ENCODE assay signal across 8 cellular contexts in genomic region chr3:184289426-184289938, GRCh38. TPM values are rescaled to one million over a fixed set of nuclear protein-coding genes. Genes with fewer than 3 reads are reported as not detected.
DNase-seq lines count a peak whose midpoint lies in the region; ATAC-seq and TF ChIP-seq lines count a peak whose summit lies in the region.

No MANE protein-coding gene starts in this region.

- WGBS in lower leg skin, 2 donors, result 6 to 11% methylated on average over 10 of the region's 10 CpGs

- H3K27ac ChIP-seq in SJSA1, result no peak overlapping the region
- no peak overlapping the region for H3K27ac ChIP-seq in cardiac muscle cell
- no peak overlapping the region for H3K27ac ChIP-seq in gastrocnemius medialis

- H3K4me1 Mint-ChIP-seq in activated naive CD4-positive, alpha-beta T cell treated with anti-CD3 and anti-CD28 coated beads, Interleukin-2, amount 10 ng/mL, durations not matched to agents 7 days and 5 days, result peaks cover 2% of the 10 kb centered on the region

- H3K9me3 ChIP-seq in SJSA1 (replicated peaks), result no peaks in the 10 kb centered on the region
- no peaks in the 10 kb centered on the region for H3K9me3 ChIP-seq in cardiac muscle cell (ENCODE audit: low read depth)
- no peaks in the 10 kb centered on the region for H3K9me3 ChIP-seq in gastrocnemius medialis

- H3K36me3 ChIP-seq in SJSA1 (no peaks in the 10 kb centered on the region), cardiac muscle cell (no peaks in the 10 kb centered on the region), gastrocnemius medialis (no peaks in the 10 kb centered on the region)

- H3K27me3 ChIP-seq in SJSA1 (replicated peaks) (0 out of 2 replicates have a peak, but pooled peaks cover 3% of the 10 kb centered on the region), cardiac muscle cell (peaks cover 29% of the 10 kb centered on the region), gastrocnemius medialis (no peaks in the 10 kb centered on the region)

- peak; percentile 71 for TF ChIP-seq CTCF in cardiac muscle cell (IDR thresholded peaks at IDR 0.05; ENCODE audit: low read depth, low read length)
- peak; percentile 26 to 59 (median 49) for TF ChIP-seq CTCF in gastrocnemius medialis (IDR thresholded peaks at IDR 0.05 in 4 of 5, conservative IDR thresholded peaks at IDR 0.05 in 1 of 5)
- no peak for TF ChIP-seq CTCF in lower leg skin (IDR thresholded peaks at IDR 0.05)

- H3K4me1 ChIP-seq in SJSA1 (replicated peaks) (no peaks in the 10 kb centered on the region), cardiac muscle cell (ENCODE audit: low read depth) (no peaks in the 10 kb centered on the region), gastrocnemius medialis (no peaks in the 10 kb centered on the region)

- peak; percentile 76 for DNase-seq in GM03348 (ENCODE audit: low spot score)
- DNase-seq in MV-4-11 (lab: John Stamatoyannopoulos, UW), result peak; percentile 33
- DNase-seq in SJSA1 (ENCODE audit: low read depth in 1 of 2, low spot score in 2 of 2), result peak; percentile 30 to 58
- peak; percentile 81 for DNase-seq in activated naive CD4-positive, alpha-beta T cell treated with anti-CD3 and anti-CD28 coated beads, Interleukin-2, amount 10 ng/mL, durations not matched to agents 7 days and 5 days
- DNase-seq in cardiac muscle cell (ENCODE audit: low read depth in 1 of 2, low spot score in 1 of 2), result peak; percentile 53 to 65
- peak in 1 of 2 donors; percentile 28 for DNase-seq in gastrocnemius medialis
- DNase-seq in lower leg skin (ENCODE audit: low spot score in 2 of 2), result no peak
- no peak for DNase-seq in posterior vena cava (ENCODE audit: low spot score)

- H3K4me3 Mint-ChIP-seq in activated naive CD4-positive, alpha-beta T cell treated with anti-CD3 and anti-CD28 coated beads, Interleukin-2, amount 10 ng/mL, durations not matched to agents 7 days and 5 days, result no peak overlapping the region

- H3K27me3 Mint-ChIP-seq in activated naive CD4-positive, alpha-beta T cell treated with anti-CD3 and anti-CD28 coated beads, Interleukin-2, amount 10 ng/mL, durations not matched to agents 7 days and 5 days, result peaks cover 54% of the 10 kb centered on the region

- H3K36me3 Mint-ChIP-seq in activated naive CD4-positive, alpha-beta T cell treated with anti-CD3 and anti-CD28 coated beads, Interleukin-2, amount 10 ng/mL, durations not matched to agents 7 days and 5 days, result no peaks in the 10 kb centered on the region

- H3K27ac Mint-ChIP-seq in activated naive CD4-positive, alpha-beta T cell treated with anti-CD3 and anti-CD28 coated beads, Interleukin-2, amount 10 ng/mL, durations not matched to agents 7 days and 5 days, result no peak overlapping the region

- CTCF ChIA-PET in activated naive CD4-positive, alpha-beta T cell treated with anti-CD3 and anti-CD28 coated beads, Interleukin-2, amount 10 ng/mL, durations not matched to agents 7 days and 5 days (lab: Charles Lee), result interaction anchor here (0.6 to 4.4 kb wide), 12 partner anchors 10 to 405 kb away, joined by 3 to 43 read pairs (median 3); partner anchors contain the start of genes AP2M1 and PARL

- intact Hi-C loops in gastrocnemius medialis (cut with DNase I; ENCODE audit: low total_unique reads), result loop anchor here (5.0 kb wide), 1 partner anchor 62 kb away; the partner anchor contains the start of gene VWA5B2
- intact Hi-C loops in lower leg skin (cut with DNase I; ENCODE audit: low total_unique reads), result no loop called here
- intact Hi-C loops in posterior vena cava (cut with DNase I), result no loop called here

- in situ Hi-C loops in gastrocnemius medialis (cut with MboI; ENCODE audit: low sequenced_read_pairs in 4 of 4), result loop anchor here in 1 of 4 donors (25.0 kb wide), 1 partner anchor 402 kb away; the partner anchor contains the start of gene PARL

- peak; percentile 43 to 58 for ATAC-seq in gastrocnemius medialis

- H3K4me3 ChIP-seq in SJSA1 (no peak overlapping the region), cardiac muscle cell (no peak overlapping the region), gastrocnemius medialis (no peak overlapping the region), lower leg skin (ENCODE audit: low read depth, poor library complexity, severe bottlenecking) (no peak overlapping the region)

- H3K9me3 Mint-ChIP-seq in activated naive CD4-positive, alpha-beta T cell treated with anti-CD3 and anti-CD28 coated beads, Interleukin-2, amount 10 ng/mL, durations not matched to agents 7 days and 5 days, result no peaks in the 10 kb centered on the region

- TF ChIP-seq POLR2A in gastrocnemius medialis (IDR thresholded peaks at IDR 0.05) (no peak), lower leg skin (IDR thresholded peaks at IDR 0.05) (no peak)

RNA-seq across cellular contexts. Expression of gene PSMD2, which starts 9.6 kb away (rescaled TPM):
- total RNA-seq in SJSA1 (2014; rRNA removed; shearing (Covaris generic)), result 423 and 627 TPM in 2 replicates
- 314 and 456 TPM in 2 replicates for total RNA-seq in cardiac muscle cell
- 390 and 464 TPM in 2 replicates for polyA plus RNA-seq in cardiac muscle cell
- 100 to 1,000 TPM; 560 to 831 (median 720) TPM for total RNA-seq in gastrocnemius medialis
- total RNA-seq in lower leg skin, result 100 to 1,000 TPM; 194 to 263 (median 211) TPM
- total RNA-seq in posterior vena cava, result 100 to 1,000 TPM; 128 to 163 TPM

RNA-seq across cellular contexts. Expression of gene ECE2, which starts 13.7 kb away (rescaled TPM):
- not detected in 2 replicates for total RNA-seq in SJSA1 (2014; rRNA removed; shearing (Covaris generic))
- total RNA-seq in cardiac muscle cell (not detected in 2 replicates), gastrocnemius medialis (not detected), lower leg skin (not detected), posterior vena cava (not detected)
- polyA plus RNA-seq in cardiac muscle cell, result not detected in 2 replicates

RNA-seq across cellular contexts. Expression of gene EIF4G1, which starts 24.9 kb away (rescaled TPM):
- total RNA-seq in SJSA1 (2014; rRNA removed; shearing (Covaris generic)), result 250 and 257 TPM in 2 replicates
- total RNA-seq in cardiac muscle cell (269 and 275 TPM in 2 replicates), gastrocnemius medialis (100 to 1,000 TPM; 474 to 863 (median 735) TPM), lower leg skin (100 to 1,000 TPM; 418 to 445 (median 433) TPM), posterior vena cava (100 to 1,000 TPM; 273 to 325 TPM)
- polyA plus RNA-seq in cardiac muscle cell, result 166 and 184 TPM in 2 replicates

RNA-seq across cellular contexts. Expression of gene CAMK2N2, which starts 28.1 kb away (rescaled TPM):
- total RNA-seq in SJSA1 (2014; rRNA removed; shearing (Covaris generic)), result 0.13 TPM in 1 of 2 replicates, not detected in the other
- total RNA-seq in cardiac muscle cell (not detected in 2 replicates), gastrocnemius medialis (not detected), lower leg skin (not detected), posterior vena cava (under 1 TPM in 1 of 2 donors, not detected in 1; 0.24 TPM)
- 0.27 TPM in 1 of 2 replicates, not detected in the other for polyA plus RNA-seq in cardiac muscle cell

RNA-seq across cellular contexts. Expression of gene EEF1AKMT4, which starts 40.0 kb away (rescaled TPM):
- total RNA-seq in SJSA1 (2014; rRNA removed; shearing (Covaris generic)), result 3.2 and 6.2 TPM in 2 replicates
- total RNA-seq in cardiac muscle cell (4.3 and 12.8 TPM in 2 replicates), gastrocnemius medialis (10 to 100 TPM in 2 of 4 donors, 1 to 10 TPM in 2; 5.7 to 14.6 (median 8.5) TPM), lower leg skin (1 to 10 TPM; 4.3 to 7.7 (median 6.1) TPM), posterior vena cava (1 to 10 TPM; 1.3 to 2.5 TPM)
- 5.1 and 10.6 TPM in 2 replicates for polyA plus RNA-seq in cardiac muscle cell

Comparison
In these comparisons a context has a peak if more than half of its experiments do, and no peak if none do; other contexts are left out.
1. DNase-seq: peak in GM03348 (single experiment), MV-4-11 (single experiment), SJSA1 (2 of 2), activated naive CD4-positive, alpha-beta T cell treated with anti-CD3 and anti-CD28 coated beads, Interleukin-2, amount 10 ng/mL, durations not matched to agents 7 days and 5 days (single experiment) and cardiac muscle cell (2 of 2); none in lower leg skin (0 of 2) and posterior vena cava (single experiment).
2. CTCF ChIP-seq: peak in cardiac muscle cell (single experiment) and gastrocnemius medialis (5 of 5); none in lower leg skin (0 of 3).